Comparison of ENCODE assay signal across 19 cellular contexts in genomic region chr16:88502776-88503280, GRCh38.
"Had no signal": no experiment of that assay in that cellular context is flagged by ENCODE, and none has a peak within 500 bp of the region (broad histone marks: within the 10 kb centered on the region; RNA-seq: fewer than 3 reads in every experiment).

No MANE protein-coding gene starts in this region.

- H3K9me3 ChIP-seq: left lung, mucosa of descending colon, prostate gland, right atrium auricular region, sigmoid colon, spleen, thoracic aorta, tibial nerve, upper lobe of left lung had no signal

- H3K36me3 ChIP-seq: left lung, prostate gland, right atrium auricular region, sigmoid colon, thoracic aorta, tibial nerve, upper lobe of left lung had no signal

- H3K27me3 ChIP-seq: right atrium auricular region, upper lobe of left lung had no signal

- H3K27ac ChIP-seq: coronary artery, left lung, prostate gland, right atrium auricular region, sigmoid colon, spleen, thoracic aorta, tibial nerve, upper lobe of left lung had no signal

- FAIRE-seq: frontal cortex, urothelium cell line had no signal

- H3K4me1 ChIP-seq: prostate gland, sigmoid colon had no signal

- ATAC-seq: effector memory CD8-positive, alpha-beta T cell; left cardiac atrium; left lung; mucosa of descending colon; stimulated activated memory B cell treated with anti-CD40 and anti-IgM and Interleukin-4, amounts not matched to agents 10 μg/mL and 1 μg/mL and 100 μg/mL, for 72 hours had no signal

- DNase-seq: effector memory CD8-positive, alpha-beta T cell; left cardiac atrium; left lung; mucosa of descending colon; naive B cell; nephron progenitor cell; nucleus accumbens; sigmoid colon; spleen; stimulated activated CD4-positive, alpha-beta T cell treated with anti-CD3 and anti-CD28 coated beads, Interleukin-4, amount 100 ng/mL, for 4 hours had no signal

- H3K4me3 ChIP-seq: coronary artery, left lung, mucosa of descending colon, prostate gland, right atrium auricular region, sigmoid colon, spleen, thoracic aorta, tibial nerve, upper lobe of left lung had no signal
